ENCODE assay signal across 16 cellular contexts in the genomic region with DNA sequence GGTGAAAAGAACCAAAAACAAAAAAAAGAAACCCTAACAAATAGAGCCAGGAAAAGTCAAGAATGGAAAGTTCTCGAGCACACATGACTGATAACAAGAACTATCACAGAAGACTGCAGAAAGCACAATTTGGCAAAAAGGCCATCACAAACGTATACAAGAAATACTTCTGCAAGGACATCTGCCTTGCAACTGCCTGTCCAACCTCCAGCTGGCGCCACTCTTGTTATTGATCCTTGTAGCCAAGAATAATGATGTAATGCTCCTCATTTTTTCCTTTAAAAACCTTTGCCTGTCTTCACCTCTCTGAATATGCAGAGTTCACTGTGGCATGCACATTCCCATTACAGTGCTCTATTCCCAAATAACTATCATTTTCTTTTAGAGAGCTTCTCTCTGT.
DNase-seq lines count a peak whose midpoint lies in the region; ATAC-seq and TF ChIP-seq lines count a peak whose summit lies in the region.
"Had no signal": no experiment of that assay in that cellular context is flagged by ENCODE, and none has a peak within 500 bp of the region (broad histone marks: within the 10 kb centered on the region; RNA-seq: fewer than 3 reads in every experiment).

No MANE protein-coding gene starts in this region.

- no peaks in the 10 kb centered on the region for H3K36me3 Mint-ChIP-seq in HFFc6 (ENCODE audit: low read depth)
- H3K36me3 Mint-ChIP-seq: activated naive CD8-positive, alpha-beta T cell treated with anti-CD3 and anti-CD28 coated beads, Interleukin-2, amount 10 ng/mL, durations not matched to agents 7 days and 5 days had no signal

- no peak overlapping the region for H2AFZ ChIP-seq in mesenchymal stem cell (ENCODE audit: low read depth, low read length)

- no peak overlapping the region for H4K8ac ChIP-seq in mesenchymal stem cell (ENCODE audit: low read length)

- H3K18ac ChIP-seq in mesenchymal stem cell (ENCODE audit: low read depth in 1 of 2, low read length in 2 of 2) = no peak overlapping the region

- TF ChIP-seq CTCF in HFFc6 (IDR thresholded peaks at IDR 0.05) (peak; percentile 54), brain microvascular endothelial cell (IDR thresholded peaks at IDR 0.05; ENCODE audit: low read depth, low read length, missing control alignments) (peak; percentile 68)

- WGBS in mesenchymal stem cell = 73% methylated on average over 3 of the region's 3 CpGs

- in situ Hi-C loops in brain microvascular endothelial cell (cut with HindIII; ENCODE audit: low pct_ligation_motif_present, low sequenced_read_pairs) = no loop called here

- H3K4me1 Mint-ChIP-seq in HFFc6 (ENCODE audit: low read depth) = peaks cover 1% of the 10 kb centered on the region
- H3K4me1 Mint-ChIP-seq: activated naive CD8-positive, alpha-beta T cell treated with anti-CD3 and anti-CD28 coated beads, Interleukin-2, amount 10 ng/mL, durations not matched to agents 7 days and 5 days had no signal

- no peak overlapping the region for H3K4ac ChIP-seq in mesenchymal stem cell (ENCODE audit: low read depth in 1 of 2, low read length in 2 of 2)

- no peaks in the 10 kb centered on the region for H3K9me3 Mint-ChIP-seq in HFFc6
- H3K9me3 Mint-ChIP-seq: activated naive CD8-positive, alpha-beta T cell treated with anti-CD3 and anti-CD28 coated beads, Interleukin-2, amount 10 ng/mL, durations not matched to agents 7 days and 5 days had no signal

- DNase-seq in EL (peak; percentile 13), HFFc6 (no peak), brain microvascular endothelial cell (peak; percentile 12), mesenchymal stem cell (peak; percentile 8), retina (no peak), NCI-H1092 treated with DMSO at 0.1 percent for 48 hours (lab: John Stamatoyannopoulos, UW) (no peak)
- DNase-seq: activated CD8-positive, alpha-beta memory T cell treated with anti-CD3 and anti-CD28 coated beads for 24 hours; activated naive CD8-positive, alpha-beta T cell treated with anti-CD3 and anti-CD28 coated beads, Interleukin-2, amount 10 ng/mL, durations not matched to agents 7 days and 5 days; DND-41; effector CD8-positive, alpha-beta T cell; H7; NCI-H524 treated with DMSO at 0.1 percent for 48 hours; small intestine; T-helper 1 cell had no signal

- H3K23ac ChIP-seq in mesenchymal stem cell (ENCODE audit: low read length in 2 of 2) = no peak overlapping the region

- H3K4me1 ChIP-seq in mesenchymal stem cell (ENCODE audit: control insufficient read depth, insufficient read depth, low read depth, low read length) = no peaks in the 10 kb centered on the region

- H3K27me3 Mint-ChIP-seq in HFFc6 (ENCODE audit: insufficient read depth) = peaks cover 8% of the 10 kb centered on the region
- H3K27me3 Mint-ChIP-seq: activated naive CD8-positive, alpha-beta T cell treated with anti-CD3 and anti-CD28 coated beads, Interleukin-2, amount 10 ng/mL, durations not matched to agents 7 days and 5 days had no signal

- ATAC-seq in GM21515 (IDR thresholded peaks at IDR 0.05; ENCODE audit: unreplicated experiment) = no peak

- no peak overlapping the region for H2BK5ac ChIP-seq in mesenchymal stem cell (ENCODE audit: low read depth, low read length, poor library complexity, severe bottlenecking)

- no peaks in the 10 kb centered on the region for H3K9me3 ChIP-seq in mesenchymal stem cell (ENCODE audit: control insufficient read depth, low read length)
- H3K9me3 ChIP-seq: vagina had no signal

- H3K36me3 ChIP-seq in brain microvascular endothelial cell (replicated peaks) = no peaks in the 10 kb centered on the region
- no peaks in the 10 kb centered on the region for H3K36me3 ChIP-seq in mesenchymal stem cell (ENCODE audit: control insufficient read depth in 1 of 2, insufficient read depth in 2 of 2, low read depth in 1 of 2, low read length in 2 of 2)
- H3K36me3 ChIP-seq: vagina had no signal

- no peak overlapping the region for H2AK5ac ChIP-seq in mesenchymal stem cell (ENCODE audit: low read length, severe bottlenecking)

- no peak overlapping the region for H2BK15ac ChIP-seq in mesenchymal stem cell (ENCODE audit: low read depth, poor library complexity, severe bottlenecking)

- H3K14ac ChIP-seq in mesenchymal stem cell (ENCODE audit: low read length in 2 of 2) = no peak overlapping the region

- no peak overlapping the region for H3K4me3 Mint-ChIP-seq in HFFc6
- H3K4me3 Mint-ChIP-seq: activated naive CD8-positive, alpha-beta T cell treated with anti-CD3 and anti-CD28 coated beads, Interleukin-2, amount 10 ng/mL, durations not matched to agents 7 days and 5 days had no signal

- H3K4me2 ChIP-seq in mesenchymal stem cell (ENCODE audit: low read length, poor library complexity, severe bottlenecking) = no peak overlapping the region

- H3K4me3 ChIP-seq in brain microvascular endothelial cell (ENCODE audit: low read depth, low read length) (no peak overlapping the region), mesenchymal stem cell (ENCODE audit: insufficient read depth in 1 of 2, low read depth in 1 of 2, low read length in 2 of 2) (no peak overlapping the region)
- H3K4me3 ChIP-seq: vagina had no signal

- no peak overlapping the region for H4K91ac ChIP-seq in mesenchymal stem cell (ENCODE audit: low read length)

- H2BK120ac ChIP-seq in mesenchymal stem cell (ENCODE audit: low read depth, low read length) = no peak overlapping the region

- H3K27ac ChIP-seq in brain microvascular endothelial cell (no peak overlapping the region), mesenchymal stem cell (ENCODE audit: low read length, poor library complexity, severe bottlenecking) (no peak overlapping the region)
- H3K27ac ChIP-seq: vagina had no signal

- H3K27me3 ChIP-seq in brain microvascular endothelial cell (replicated peaks) (no peaks in the 10 kb centered on the region), mesenchymal stem cell (ENCODE audit: control insufficient read depth in 1 of 2, insufficient read depth in 1 of 2, low read length in 2 of 2) (no peaks in the 10 kb centered on the region)
- H3K27me3 ChIP-seq: vagina had no signal

- H3K9ac ChIP-seq in mesenchymal stem cell (ENCODE audit: low read length) = no peak overlapping the region

- H2BK12ac ChIP-seq in mesenchymal stem cell (ENCODE audit: low read length in 2 of 2) = no peak overlapping the region

- no peaks in the 10 kb centered on the region for H3K79me1 ChIP-seq in mesenchymal stem cell (replicated peaks; ENCODE audit: low read length, poor library complexity, severe bottlenecking)

- H3K27ac Mint-ChIP-seq in HFFc6 = no peak overlapping the region
- H3K27ac Mint-ChIP-seq: activated naive CD8-positive, alpha-beta T cell treated with anti-CD3 and anti-CD28 coated beads, Interleukin-2, amount 10 ng/mL, durations not matched to agents 7 days and 5 days had no signal

Comparison
In these comparisons a context has a peak if more than half of its experiments do, and no peak if none do; other contexts are left out.
1. DNase-seq: peak in EL (single experiment), brain microvascular endothelial cell (single experiment) and mesenchymal stem cell (single experiment); none in HFFc6 (single experiment), retina (single experiment) and NCI-H1092 treated with DMSO at 0.1 percent for 48 hours (single experiment).